Comparison of ENCODE assay signal across 1 cellular context in the genomic region with DNA sequence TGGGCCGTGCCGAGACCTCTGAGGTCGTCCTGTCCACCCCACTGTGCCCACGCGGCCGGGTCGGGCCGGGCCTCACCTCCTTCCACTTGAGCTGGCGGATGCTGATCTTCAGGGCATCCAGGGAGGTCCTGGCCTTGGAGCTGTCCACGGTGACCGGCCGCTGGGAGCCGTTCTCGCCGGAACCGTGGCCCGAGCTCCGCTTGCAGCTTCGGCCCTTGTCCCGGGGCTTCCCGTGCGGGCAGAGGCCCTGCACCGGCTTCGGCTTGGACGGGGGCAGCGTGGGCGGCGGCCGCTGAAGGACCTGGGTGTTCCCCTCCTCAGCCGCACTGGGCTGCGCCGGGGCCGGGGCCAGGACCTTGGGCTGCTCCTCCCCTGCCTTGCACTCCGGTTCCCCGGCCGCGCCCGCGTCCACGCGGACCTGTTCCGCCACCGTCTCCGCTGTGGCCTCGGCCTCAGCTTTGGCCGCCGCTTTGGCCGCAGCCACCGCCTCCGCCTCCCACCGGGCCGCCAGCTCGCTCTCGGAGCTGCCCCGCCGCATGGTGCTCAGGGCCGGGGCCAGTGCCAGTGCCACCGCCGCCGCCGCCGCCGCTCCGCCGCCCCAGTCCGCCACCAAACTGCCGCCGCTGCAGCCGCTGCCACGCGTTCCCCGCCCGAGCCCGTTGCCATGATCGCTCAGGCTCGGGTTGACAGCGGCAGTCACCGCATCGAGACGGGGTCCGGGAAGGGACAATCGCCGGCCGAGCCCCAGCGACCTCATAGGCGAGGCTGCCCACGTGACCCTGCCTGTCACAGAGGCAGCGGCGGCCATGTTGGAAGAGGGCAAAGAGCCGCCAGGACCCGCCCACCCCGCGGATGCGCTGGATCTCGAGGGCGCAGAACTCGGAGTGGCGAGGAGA.
TF ChIP-seq lines count a peak whose summit lies in the region.

A gene with protein sequence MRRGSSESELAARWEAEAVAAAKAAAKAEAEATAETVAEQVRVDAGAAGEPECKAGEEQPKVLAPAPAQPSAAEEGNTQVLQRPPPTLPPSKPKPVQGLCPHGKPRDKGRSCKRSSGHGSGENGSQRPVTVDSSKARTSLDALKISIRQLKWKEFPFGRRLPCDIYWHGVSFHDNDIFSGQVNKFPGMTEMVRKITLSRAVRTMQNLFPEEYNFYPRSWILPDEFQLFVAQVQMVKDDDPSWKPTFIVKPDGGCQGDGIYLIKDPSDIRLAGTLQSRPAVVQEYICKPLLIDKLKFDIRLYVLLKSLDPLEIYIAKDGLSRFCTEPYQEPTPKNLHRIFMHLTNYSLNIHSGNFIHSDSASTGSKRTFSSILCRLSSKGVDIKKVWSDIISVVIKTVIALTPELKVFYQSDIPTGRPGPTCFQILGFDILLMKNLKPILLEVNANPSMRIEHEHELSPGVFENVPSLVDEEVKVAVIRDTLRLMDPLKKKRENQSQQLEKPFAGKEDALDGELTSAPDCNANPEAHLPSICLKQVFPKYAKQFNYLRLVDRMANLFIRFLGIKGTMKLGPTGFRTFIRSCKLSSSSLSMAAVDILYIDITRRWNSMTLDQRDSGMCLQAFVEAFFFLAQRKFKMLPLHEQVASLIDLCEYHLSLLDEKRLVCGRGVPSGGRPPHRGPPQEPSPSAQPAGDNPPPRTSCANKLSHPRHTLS (minus strand): TSS at position 698 of the 896 bp plus-strand sequence. CDS start 160 bp downstream, at position 538.

TF ChIP-seq in K562, 482 proteins besides CTCF, POLR2A, EP300 and RAD21 (continued from another document and continues in another):
- no peak for TF ChIP-seq PRMT5 (CRISPR knock-in tag; IDR thresholded peaks at IDR 0.05)
- no peak for TF ChIP-seq ZNF764 (CRISPR knock-in tag; IDR thresholded peaks at IDR 0.05; ENCODE audit: low read depth)
- TF ChIP-seq, protein P1, sequence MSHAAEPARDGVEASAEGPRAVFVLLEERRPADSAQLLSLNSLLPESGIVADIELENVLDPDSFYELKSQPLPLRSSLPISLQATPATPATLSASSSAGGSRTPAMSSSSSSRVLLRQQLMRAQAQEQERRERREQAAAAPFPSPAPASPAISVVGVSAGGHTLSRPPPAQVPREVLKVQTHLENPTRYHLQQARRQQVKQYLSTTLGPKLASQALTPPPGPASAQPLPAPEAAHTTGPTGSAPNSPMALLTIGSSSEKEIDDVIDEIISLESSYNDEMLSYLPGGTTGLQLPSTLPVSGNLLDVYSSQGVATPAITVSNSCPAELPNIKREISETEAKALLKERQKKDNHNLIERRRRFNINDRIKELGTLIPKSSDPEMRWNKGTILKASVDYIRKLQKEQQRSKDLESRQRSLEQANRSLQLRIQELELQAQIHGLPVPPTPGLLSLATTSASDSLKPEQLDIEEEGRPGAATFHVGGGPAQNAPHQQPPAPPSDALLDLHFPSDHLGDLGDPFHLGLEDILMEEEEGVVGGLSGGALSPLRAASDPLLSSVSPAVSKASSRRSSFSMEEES (CRISPR knock-in tag; IDR thresholded peaks at IDR 0.05): peak; percentile 97
- no peak for TF ChIP-seq SRSF1 (IDR thresholded peaks at IDR 0.05; ENCODE audit: low read depth, low read length)
- TF ChIP-seq, protein P2, sequence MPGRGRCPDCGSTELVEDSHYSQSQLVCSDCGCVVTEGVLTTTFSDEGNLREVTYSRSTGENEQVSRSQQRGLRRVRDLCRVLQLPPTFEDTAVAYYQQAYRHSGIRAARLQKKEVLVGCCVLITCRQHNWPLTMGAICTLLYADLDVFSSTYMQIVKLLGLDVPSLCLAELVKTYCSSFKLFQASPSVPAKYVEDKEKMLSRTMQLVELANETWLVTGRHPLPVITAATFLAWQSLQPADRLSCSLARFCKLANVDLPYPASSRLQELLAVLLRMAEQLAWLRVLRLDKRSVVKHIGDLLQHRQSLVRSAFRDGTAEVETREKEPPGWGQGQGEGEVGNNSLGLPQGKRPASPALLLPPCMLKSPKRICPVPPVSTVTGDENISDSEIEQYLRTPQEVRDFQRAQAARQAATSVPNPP (IDR thresholded peaks at IDR 0.05; ENCODE audit: borderline replicate concordance, insufficient read depth, insufficient read length): no peak
- no peak for TF ChIP-seq U2AF2 (optimal IDR thresholded peaks at IDR 0.05; ENCODE audit: low read depth, low read length)
- TF ChIP-seq CTBP1 (IDR thresholded peaks at IDR 0.05; ENCODE audit: borderline replicate concordance): peak; percentile 85; the same call in 1 of the 2 replicates
- peak; percentile 65; the same call in 1 of the 2 replicates for TF ChIP-seq JUN (IDR thresholded peaks at IDR 0.05; ENCODE audit: borderline replicate concordance, low read depth, low read length)
- no peak for TF ChIP-seq JUN (CRISPR knock-in tag; IDR thresholded peaks at IDR 0.05; ENCODE audit: borderline replicate concordance)
- no peak for TF ChIP-seq ZKSCAN3 (CRISPR knock-in tag; IDR thresholded peaks at IDR 0.05)
- TF ChIP-seq FOXK1 (CRISPR knock-in tag; IDR thresholded peaks at IDR 0.05; ENCODE audit: borderline replicate concordance): no peak
- peak; percentile 93 for TF ChIP-seq POU5F1 (IDR thresholded peaks at IDR 0.05; ENCODE audit: borderline replicate concordance, low read depth, low read length, partially characterized antibody)
- peak; percentile 26; the same call in 1 of the 2 replicates for TF ChIP-seq RFX1 (IDR thresholded peaks at IDR 0.05)
- peak; percentile 99 to 100 (median 100) for TF ChIP-seq YY1 (IDR thresholded peaks at IDR 0.05; ENCODE audit: borderline replicate concordance in 1 of 3, control insufficient read depth in 1 of 3, extremely low read depth in 1 of 3, insufficient read depth in 3 of 3, insufficient read length in 1 of 3, insufficient replicate concordance in 2 of 3, low read depth in 1 of 3, low read length in 2 of 3)
- TF ChIP-seq TCF7L2 (IDR thresholded peaks at IDR 0.05; ENCODE audit: low read depth, low read length): no peak
- TF ChIP-seq, protein P3, sequence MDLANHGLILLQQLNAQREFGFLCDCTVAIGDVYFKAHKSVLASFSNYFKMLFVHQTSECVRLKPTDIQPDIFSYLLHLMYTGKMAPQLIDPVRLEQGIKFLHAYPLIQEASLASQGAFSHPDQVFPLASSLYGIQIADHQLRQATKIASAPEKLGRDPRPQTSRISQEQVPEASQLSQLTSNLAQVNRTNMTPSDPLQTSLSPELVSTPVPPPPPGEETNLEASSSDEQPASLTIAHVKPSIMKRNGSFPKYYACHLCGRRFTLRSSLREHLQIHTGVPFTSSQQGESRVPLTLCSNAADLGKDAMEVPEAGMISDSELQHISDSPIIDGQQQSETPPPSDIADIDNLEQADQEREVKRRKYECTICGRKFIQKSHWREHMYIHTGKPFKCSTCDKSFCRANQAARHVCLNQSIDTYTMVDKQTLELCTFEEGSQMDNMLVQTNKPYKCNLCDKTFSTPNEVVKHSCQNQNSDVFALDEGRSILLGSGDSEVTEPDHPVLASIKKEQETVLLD (IDR thresholded peaks at IDR 0.05): no peak
- peak; percentile 53; the same call in 1 of the 2 replicates for TF ChIP-seq DIDO1 (tag; IDR thresholded peaks at IDR 0.05; ENCODE audit: low read depth)
- TF ChIP-seq, protein P4, sequence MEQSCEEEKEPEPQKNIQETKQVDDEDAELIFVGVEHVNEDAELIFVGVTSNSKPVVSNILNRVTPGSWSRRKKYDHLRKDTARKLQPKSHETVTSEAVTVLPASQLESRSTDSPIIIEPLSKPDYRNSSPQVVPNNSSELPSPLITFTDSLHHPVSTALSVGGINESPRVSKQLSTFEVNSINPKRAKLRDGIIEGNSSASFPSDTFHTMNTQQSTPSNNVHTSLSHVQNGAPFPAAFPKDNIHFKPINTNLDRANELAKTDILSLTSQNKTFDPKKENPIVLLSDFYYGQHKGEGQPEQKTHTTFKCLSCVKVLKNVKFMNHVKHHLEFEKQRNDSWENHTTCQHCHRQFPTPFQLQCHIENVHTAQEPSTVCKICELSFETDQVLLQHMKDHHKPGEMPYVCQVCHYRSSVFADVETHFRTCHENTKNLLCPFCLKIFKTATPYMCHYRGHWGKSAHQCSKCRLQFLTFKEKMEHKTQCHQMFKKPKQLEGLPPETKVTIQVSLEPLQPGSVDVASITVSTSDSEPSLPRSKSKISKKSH (CRISPR knock-in tag; IDR thresholded peaks at IDR 0.05): no peak
- TF ChIP-seq, protein P5, sequence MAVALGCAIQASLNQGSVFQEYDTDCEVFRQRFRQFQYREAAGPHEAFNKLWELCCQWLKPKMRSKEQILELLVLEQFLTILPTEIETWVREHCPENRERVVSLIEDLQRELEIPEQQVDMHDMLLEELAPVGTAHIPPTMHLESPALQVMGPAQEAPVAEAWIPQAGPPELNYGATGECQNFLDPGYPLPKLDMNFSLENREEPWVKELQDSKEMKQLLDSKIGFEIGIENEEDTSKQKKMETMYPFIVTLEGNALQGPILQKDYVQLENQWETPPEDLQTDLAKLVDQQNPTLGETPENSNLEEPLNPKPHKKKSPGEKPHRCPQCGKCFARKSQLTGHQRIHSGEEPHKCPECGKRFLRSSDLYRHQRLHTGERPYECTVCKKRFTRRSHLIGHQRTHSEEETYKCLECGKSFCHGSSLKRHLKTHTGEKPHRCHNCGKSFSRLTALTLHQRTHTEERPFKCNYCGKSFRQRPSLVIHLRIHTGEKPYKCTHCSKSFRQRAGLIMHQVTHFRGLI (CRISPR knock-in tag; IDR thresholded peaks at IDR 0.05): no peak
- TF ChIP-seq ZNF699 (CRISPR knock-in tag; IDR thresholded peaks at IDR 0.05; ENCODE audit: insufficient replicate concordance): no peak
- TF ChIP-seq, protein P6, sequence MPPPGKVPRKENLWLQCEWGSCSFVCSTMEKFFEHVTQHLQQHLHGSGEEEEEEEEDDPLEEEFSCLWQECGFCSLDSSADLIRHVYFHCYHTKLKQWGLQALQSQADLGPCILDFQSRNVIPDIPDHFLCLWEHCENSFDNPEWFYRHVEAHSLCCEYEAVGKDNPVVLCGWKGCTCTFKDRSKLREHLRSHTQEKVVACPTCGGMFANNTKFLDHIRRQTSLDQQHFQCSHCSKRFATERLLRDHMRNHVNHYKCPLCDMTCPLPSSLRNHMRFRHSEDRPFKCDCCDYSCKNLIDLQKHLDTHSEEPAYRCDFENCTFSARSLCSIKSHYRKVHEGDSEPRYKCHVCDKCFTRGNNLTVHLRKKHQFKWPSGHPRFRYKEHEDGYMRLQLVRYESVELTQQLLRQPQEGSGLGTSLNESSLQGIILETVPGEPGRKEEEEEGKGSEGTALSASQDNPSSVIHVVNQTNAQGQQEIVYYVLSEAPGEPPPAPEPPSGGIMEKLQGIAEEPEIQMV (tag; conservative IDR thresholded peaks at IDR 0.05; ENCODE audit: low read depth): no peak
- TF ChIP-seq NUFIP1 (IDR thresholded peaks at IDR 0.05; ENCODE audit: partially characterized antibody): no peak
- TF ChIP-seq, protein P7, sequence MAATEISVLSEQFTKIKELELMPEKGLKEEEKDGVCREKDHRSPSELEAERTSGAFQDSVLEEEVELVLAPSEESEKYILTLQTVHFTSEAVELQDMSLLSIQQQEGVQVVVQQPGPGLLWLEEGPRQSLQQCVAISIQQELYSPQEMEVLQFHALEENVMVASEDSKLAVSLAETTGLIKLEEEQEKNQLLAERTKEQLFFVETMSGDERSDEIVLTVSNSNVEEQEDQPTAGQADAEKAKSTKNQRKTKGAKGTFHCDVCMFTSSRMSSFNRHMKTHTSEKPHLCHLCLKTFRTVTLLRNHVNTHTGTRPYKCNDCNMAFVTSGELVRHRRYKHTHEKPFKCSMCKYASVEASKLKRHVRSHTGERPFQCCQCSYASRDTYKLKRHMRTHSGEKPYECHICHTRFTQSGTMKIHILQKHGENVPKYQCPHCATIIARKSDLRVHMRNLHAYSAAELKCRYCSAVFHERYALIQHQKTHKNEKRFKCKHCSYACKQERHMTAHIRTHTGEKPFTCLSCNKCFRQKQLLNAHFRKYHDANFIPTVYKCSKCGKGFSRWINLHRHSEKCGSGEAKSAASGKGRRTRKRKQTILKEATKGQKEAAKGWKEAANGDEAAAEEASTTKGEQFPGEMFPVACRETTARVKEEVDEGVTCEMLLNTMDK (IDR thresholded peaks at IDR 0.05; ENCODE audit: borderline replicate concordance, insufficient read depth, low read depth, low read length, poor library complexity, severe bottlenecking): no peak
- TF ChIP-seq NR2C2 (CRISPR knock-in tag; IDR thresholded peaks at IDR 0.05): peak; percentile 87
- TF ChIP-seq NR2C2 (tag; IDR thresholded peaks at IDR 0.05): peak; percentile 84
- TF ChIP-seq L3MBTL2 (IDR thresholded peaks at IDR 0.05): peak; percentile 75
- TF ChIP-seq TOE1 (IDR thresholded peaks at IDR 0.05; ENCODE audit: borderline replicate concordance): peak; percentile 95
- TF ChIP-seq TOE1 (CRISPR knock-in tag; IDR thresholded peaks at IDR 0.05; ENCODE audit: borderline replicate concordance, low read depth): no peak
- TF ChIP-seq, protein P8, sequence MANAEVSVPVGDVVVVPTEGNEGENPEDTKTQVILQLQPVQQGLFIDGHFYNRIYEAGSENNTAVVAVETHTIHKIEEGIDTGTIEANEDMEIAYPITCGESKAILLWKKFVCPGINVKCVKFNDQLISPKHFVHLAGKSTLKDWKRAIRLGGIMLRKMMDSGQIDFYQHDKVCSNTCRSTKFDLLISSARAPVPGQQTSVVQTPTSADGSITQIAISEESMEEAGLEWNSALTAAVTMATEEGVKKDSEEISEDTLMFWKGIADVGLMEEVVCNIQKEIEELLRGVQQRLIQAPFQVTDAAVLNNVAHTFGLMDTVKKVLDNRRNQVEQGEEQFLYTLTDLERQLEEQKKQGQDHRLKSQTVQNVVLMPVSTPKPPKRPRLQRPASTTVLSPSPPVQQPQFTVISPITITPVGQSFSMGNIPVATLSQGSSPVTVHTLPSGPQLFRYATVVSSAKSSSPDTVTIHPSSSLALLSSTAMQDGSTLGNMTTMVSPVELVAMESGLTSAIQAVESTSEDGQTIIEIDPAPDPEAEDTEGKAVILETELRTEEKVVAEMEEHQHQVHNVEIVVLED (CRISPR knock-in tag; IDR thresholded peaks at IDR 0.05): no peak
- peak; percentile 99 for TF ChIP-seq MTA3 (IDR thresholded peaks at IDR 0.05; ENCODE audit: borderline replicate concordance)
- no peak; a peak in 1 of 4 replicates for TF ChIP-seq SRF (CRISPR knock-in tag; IDR thresholded peaks at IDR 0.05)
- no peak for TF ChIP-seq ZC3H11A (IDR thresholded peaks at IDR 0.05; ENCODE audit: low read depth, low read length)
- TF ChIP-seq LARP7 (IDR thresholded peaks at IDR 0.05): no peak
- no peak for TF ChIP-seq GABPB2 (CRISPR knock-in tag; conservative IDR thresholded peaks at IDR 0.05)
- TF ChIP-seq DNMT1 (IDR thresholded peaks at IDR 0.05): no peak
- TF ChIP-seq DACH1 (IDR thresholded peaks at IDR 0.05; ENCODE audit: partially characterized antibody): no peak
- no peak for TF ChIP-seq ZNF311 (CRISPR knock-in tag; IDR thresholded peaks at IDR 0.05)
- TF ChIP-seq SIRT6 (IDR thresholded peaks at IDR 0.05; ENCODE audit: low read depth, low read length): no peak
- TF ChIP-seq CEBPG (CRISPR knock-in tag; IDR thresholded peaks at IDR 0.05): no peak
- TF ChIP-seq CEBPG (tag; conservative IDR thresholded peaks at IDR 0.05 in 1 of 2, IDR thresholded peaks at IDR 0.05 in 1 of 2): no peak
- 0 out of 2 replicates have a peak, but pooled peaks have one; percentile 68 for TF ChIP-seq ZNF766 (CRISPR knock-in tag; conservative IDR thresholded peaks at IDR 0.05)
- TF ChIP-seq BHLHE40 (IDR thresholded peaks at IDR 0.05; ENCODE audit: low read length): peak; percentile 46
- peak; percentile 72 for TF ChIP-seq RBM25 (IDR thresholded peaks at IDR 0.05; ENCODE audit: low read depth, low read length, severe bottlenecking)
- no peak for TF ChIP-seq SREBF2 (CRISPR knock-in tag; IDR thresholded peaks at IDR 0.05)
- TF ChIP-seq, protein P9, sequence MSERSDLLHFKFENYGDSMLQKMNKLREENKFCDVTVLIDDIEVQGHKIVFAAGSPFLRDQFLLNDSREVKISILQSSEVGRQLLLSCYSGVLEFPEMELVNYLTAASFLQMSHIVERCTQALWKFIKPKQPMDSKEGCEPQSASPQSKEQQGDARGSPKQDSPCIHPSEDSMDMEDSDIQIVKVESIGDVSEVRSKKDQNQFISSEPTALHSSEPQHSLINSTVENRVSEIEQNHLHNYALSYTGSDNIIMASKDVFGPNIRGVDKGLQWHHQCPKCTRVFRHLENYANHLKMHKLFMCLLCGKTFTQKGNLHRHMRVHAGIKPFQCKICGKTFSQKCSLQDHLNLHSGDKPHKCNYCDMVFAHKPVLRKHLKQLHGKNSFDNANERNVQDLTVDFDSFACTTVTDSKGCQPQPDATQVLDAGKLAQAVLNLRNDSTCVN (CRISPR knock-in tag; IDR thresholded peaks at IDR 0.05): no peak
